In the genomic region with DNA sequence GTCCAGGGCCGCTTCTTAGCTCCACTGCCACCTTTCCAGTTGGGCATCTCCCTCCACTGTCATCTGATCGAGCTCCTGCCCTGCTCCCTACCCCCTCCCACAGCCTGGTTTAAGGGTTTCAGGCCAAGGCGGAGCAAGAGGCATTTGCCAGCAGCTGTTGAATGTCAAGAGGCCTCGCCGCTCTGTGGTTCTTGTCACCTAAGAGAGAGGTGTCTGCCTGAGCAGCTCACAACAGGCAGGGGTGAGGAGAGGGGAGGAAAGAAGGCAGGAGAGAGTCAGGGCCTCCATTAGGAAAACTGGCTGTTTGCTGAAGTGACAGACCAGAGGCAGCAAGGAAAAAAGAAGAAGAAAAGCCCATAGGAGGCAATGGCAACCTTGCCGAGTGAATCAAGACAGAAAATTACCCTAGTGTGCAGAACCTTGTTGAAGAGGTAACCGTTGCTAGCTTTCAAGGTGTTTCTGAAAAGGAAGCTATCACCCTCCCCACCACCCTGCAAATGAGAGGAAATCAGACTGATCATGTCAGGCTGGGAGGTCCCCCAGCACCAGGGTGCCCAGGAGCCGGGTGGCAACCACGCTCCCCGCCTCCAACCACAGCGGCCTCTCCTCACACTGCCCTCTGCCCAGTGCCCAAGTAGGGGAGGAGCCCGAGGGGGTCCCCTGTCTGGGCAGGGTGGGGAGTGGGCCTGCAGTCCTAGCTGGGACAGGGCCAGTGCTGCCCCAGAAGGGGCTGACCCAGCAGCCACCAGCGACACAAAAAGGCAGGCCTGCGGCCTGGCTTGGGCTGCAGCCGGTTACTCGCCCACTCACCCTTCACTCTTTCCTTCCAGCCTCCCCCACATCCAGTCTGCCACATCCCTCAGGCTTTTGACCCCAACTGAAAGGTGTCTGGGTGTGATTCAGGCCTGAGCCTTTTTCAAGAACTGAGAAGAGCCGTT, we compare ENCODE assay signal across 8 cellular contexts. TPM values are rescaled to one million over a fixed set of nuclear protein-coding genes. Genes with fewer than 3 reads are reported as not detected.
DNase-seq lines count a peak whose midpoint lies in the region; ATAC-seq and TF ChIP-seq lines count a peak whose summit lies in the region.

No MANE protein-coding gene starts in this region.

- H3K9me3 ChIP-seq in CD8-positive, alpha-beta T cell (ENCODE audit: low read length), result no peaks in the 10 kb centered on the region

- TF ChIP-seq CTCF in CD8-positive, alpha-beta T cell (IDR thresholded peaks at IDR 0.05), result no peak

- intact Hi-C loops in CD8-positive, alpha-beta T cell (cut with DNase I, micrococcal nuclease), result loop anchor here in 1 of 2 experiments (1.0 kb wide), 1 partner anchor 8 kb away; no protein-coding TSS in a partner anchor
- intact Hi-C loops in activated naive CD4-positive, alpha-beta T cell treated with anti-CD3 and anti-CD28 coated beads for 36 hours (cut with micrococcal nuclease), result loop anchor here (1.0 to 2.0 kb wide), 5 partner anchors 70 to 193 kb away; no protein-coding TSS in a partner anchor

- H3K4me3 Mint-ChIP-seq in CD8-positive, alpha-beta T cell, result peak overlapping the region; percentile 89
- peak overlapping the region in 3 of 4 donors; percentile 83 to 87 (median 84) for H3K4me3 Mint-ChIP-seq in IgD-negative memory B cell
- peak overlapping the region; percentile 54 for H3K4me3 Mint-ChIP-seq in activated naive CD4-positive, alpha-beta T cell treated with anti-CD3 and anti-CD28 coated beads for 36 hours
- peak overlapping the region; percentile 70 for H3K4me3 Mint-ChIP-seq in natural killer cell treated with Interleukin-12 subunit alpha and Interleukin-12 subunit beta and Interleukin-15 and Interleukin-18, amount 100 ng/mL, for 72 hours

- H3K4me1 ChIP-seq in CD8-positive, alpha-beta T cell (ENCODE audit: insufficient read depth, low read length), result peaks cover 66% of the 10 kb centered on the region

- no peak for TF ChIP-seq POLR2A in GM18505 (IDR thresholded peaks at IDR 0.05; ENCODE audit: borderline replicate concordance, extremely low read depth, insufficient read depth, insufficient read length)

- POLR2A ChIA-PET in CD8-positive, alpha-beta T cell (lab: Charles Lee), result interaction anchor here (0.7 to 3.4 kb wide), 8 partner anchors 10 to 383 kb away, joined by 3 to 38 read pairs (median 3); partner anchors contain the start of genes ATP5F1C, KIN and TAF3

- peaks cover 91% of the 10 kb centered on the region for H3K4me1 Mint-ChIP-seq in CD8-positive, alpha-beta T cell (ENCODE audit: low read depth)
- peaks cover 14 to 22% (median 21%) of the 10 kb centered on the region in 3 donors for H3K4me1 Mint-ChIP-seq in IgD-negative memory B cell
- peaks cover 91% of the 10 kb centered on the region for H3K4me1 Mint-ChIP-seq in activated naive CD4-positive, alpha-beta T cell treated with anti-CD3 and anti-CD28 coated beads for 36 hours (ENCODE audit: low read depth)
- H3K4me1 Mint-ChIP-seq in natural killer cell treated with Interleukin-12 subunit alpha and Interleukin-12 subunit beta and Interleukin-15 and Interleukin-18, amount 100 ng/mL, for 72 hours (ENCODE audit: low read depth in 2 of 2), result peaks cover 70 to 78% of the 10 kb centered on the region in 2 donors

- peaks cover 76% of the 10 kb centered on the region for H3K36me3 Mint-ChIP-seq in CD8-positive, alpha-beta T cell
- no peaks in the 10 kb centered on the region for H3K36me3 Mint-ChIP-seq in IgD-negative memory B cell
- peaks cover 22% of the 10 kb centered on the region for H3K36me3 Mint-ChIP-seq in activated naive CD4-positive, alpha-beta T cell treated with anti-CD3 and anti-CD28 coated beads for 36 hours (ENCODE audit: low read depth)
- H3K36me3 Mint-ChIP-seq in natural killer cell treated with Interleukin-12 subunit alpha and Interleukin-12 subunit beta and Interleukin-15 and Interleukin-18, amount 100 ng/mL, for 72 hours, result peaks cover 24% of the 10 kb centered on the region

- peaks cover 25% of the 10 kb centered on the region for H3K36me3 ChIP-seq in CD8-positive, alpha-beta T cell (ENCODE audit: insufficient read depth, low read length)

- peak overlapping the region; percentile 93 for H3K27ac Mint-ChIP-seq in CD8-positive, alpha-beta T cell
- peak overlapping the region in 2 of 3 donors; percentile 12 to 41 for H3K27ac Mint-ChIP-seq in IgD-negative memory B cell
- H3K27ac Mint-ChIP-seq in activated naive CD4-positive, alpha-beta T cell treated with anti-CD3 and anti-CD28 coated beads for 36 hours, result peak overlapping the region; percentile 62
- H3K27ac Mint-ChIP-seq in natural killer cell treated with Interleukin-12 subunit alpha and Interleukin-12 subunit beta and Interleukin-15 and Interleukin-18, amount 100 ng/mL, for 72 hours, result peak overlapping the region; percentile 88 to 91

- CTCF ChIA-PET in CD8-positive, alpha-beta T cell (lab: Charles Lee), result interaction anchor here (0.9 to 2.5 kb wide), 7 partner anchors 10 to 382 kb away, joined by 3 to 16 read pairs (median 3); no protein-coding TSS in a partner anchor
- CTCF ChIA-PET in activated naive CD4-positive, alpha-beta T cell treated with anti-CD3 and anti-CD28 coated beads for 36 hours (lab: Charles Lee), result interaction anchor here (0.8 to 1.1 kb wide), 2 partner anchors 9 to 14 kb away, joined by 3 to 4 read pairs; no protein-coding TSS in a partner anchor

- peak overlapping the region; percentile 55 for H3K27ac ChIP-seq in CD8-positive, alpha-beta T cell (ENCODE audit: low read depth, low read length)

- H3K27me3 ChIP-seq in CD8-positive, alpha-beta T cell (ENCODE audit: insufficient read depth, low read length), result no peaks in the 10 kb centered on the region

- H3K4me3 ChIP-seq in CD8-positive, alpha-beta T cell (ENCODE audit: low read depth, low read length), result peak overlapping the region; percentile 42

- H3K27me3 Mint-ChIP-seq in CD8-positive, alpha-beta T cell (ENCODE audit: low read depth), result no peaks in the 10 kb centered on the region
- H3K27me3 Mint-ChIP-seq in IgD-negative memory B cell, result peaks cover 40% of the 10 kb centered on the region
- H3K27me3 Mint-ChIP-seq in activated naive CD4-positive, alpha-beta T cell treated with anti-CD3 and anti-CD28 coated beads for 36 hours (ENCODE audit: low read depth), result no peaks in the 10 kb centered on the region
- H3K27me3 Mint-ChIP-seq in natural killer cell treated with Interleukin-12 subunit alpha and Interleukin-12 subunit beta and Interleukin-15 and Interleukin-18, amount 100 ng/mL, for 72 hours, result peaks cover 0 to 2% of the 10 kb centered on the region in 2 donors

- peak; percentile 62 for ATAC-seq in CD8-positive, alpha-beta T cell
- ATAC-seq in natural killer cell treated with Interleukin-12 subunit alpha and Interleukin-12 subunit beta and Interleukin-15 and Interleukin-18, amount 100 ng/mL, for 72 hours, result peak; percentile 59 to 66
- ATAC-seq in GM18505 (IDR thresholded peaks at IDR 0.05; ENCODE audit: unreplicated experiment) (no peak), GM18498 (IDR thresholded peaks at IDR 0.05; ENCODE audit: unreplicated experiment) (no peak), HG03432 (IDR thresholded peaks at IDR 0.05; ENCODE audit: unreplicated experiment) (no peak)

- DNase-seq in CD8-positive, alpha-beta T cell, result peak in 5 of 7 experiments; percentile 44 to 76 (median 63)
- peak; percentile 67 for DNase-seq in activated naive CD4-positive, alpha-beta T cell treated with anti-CD3 and anti-CD28 coated beads for 36 hours
- DNase-seq in natural killer cell treated with Interleukin-12 subunit alpha and Interleukin-12 subunit beta and Interleukin-15 and Interleukin-18, amount 100 ng/mL, for 72 hours (ENCODE audit: low spot score), result peak; percentile 80
- DNase-seq in NCI-H1048 (lab: John Stamatoyannopoulos, UW), result no peak

- no peaks in the 10 kb centered on the region for H3K9me3 Mint-ChIP-seq in CD8-positive, alpha-beta T cell
- peaks cover 0 to 2% (median 0%) of the 10 kb centered on the region in 3 donors for H3K9me3 Mint-ChIP-seq in IgD-negative memory B cell
- H3K9me3 Mint-ChIP-seq in activated naive CD4-positive, alpha-beta T cell treated with anti-CD3 and anti-CD28 coated beads for 36 hours, result no peaks in the 10 kb centered on the region
- H3K9me3 Mint-ChIP-seq in natural killer cell treated with Interleukin-12 subunit alpha and Interleukin-12 subunit beta and Interleukin-15 and Interleukin-18, amount 100 ng/mL, for 72 hours, result no peaks in the 10 kb centered on the region

RNA-seq across cellular contexts. Expression of gene GATA3, which starts 7.1 kb away (rescaled TPM):
- 10 to 100 TPM; 76.3 to 82.0 TPM for total RNA-seq in CD8-positive, alpha-beta T cell
- 2.0 TPM for polyA plus RNA-seq in IgD-negative memory B cell
- total RNA-seq in activated naive CD4-positive, alpha-beta T cell treated with anti-CD3 and anti-CD28 coated beads for 36 hours, result 1 to 10 TPM; 3.7 to 4.0 TPM
- 10 to 100 TPM in 1 of 2 donors, 1 to 10 TPM in 1; 7.6 to 10.9 TPM for total RNA-seq in natural killer cell treated with Interleukin-12 subunit alpha and Interleukin-12 subunit beta and Interleukin-15 and Interleukin-18, amount 100 ng/mL, for 72 hours

Comparison
In these comparisons a context has a peak if more than half of its experiments do, and no peak if none do; other contexts are left out.
1. ATAC-seq: peak in CD8-positive, alpha-beta T cell (single experiment) and natural killer cell treated with Interleukin-12 subunit alpha and Interleukin-12 subunit beta and Interleukin-15 and Interleukin-18, amount 100 ng/mL, for 72 hours (2 of 2); none in GM18505 (single experiment), GM18498 (single experiment) and HG03432 (single experiment).
2. H3K27ac Mint-ChIP-seq: peak in every context shown above with its lines; median percentile 93 in CD8-positive, alpha-beta T cell; 90 in natural killer cell treated with Interleukin-12 subunit alpha and Interleukin-12 subunit beta and Interleukin-15 and Interleukin-18, amount 100 ng/mL, for 72 hours; 62 in activated naive CD4-positive, alpha-beta T cell treated with anti-CD3 and anti-CD28 coated beads for 36 hours; 26 in IgD-negative memory B cell.
3. RNA of gene GATA3, which starts 7.1 kb away (total RNA-seq): 76.3 to 82.0 TPM in CD8-positive, alpha-beta T cell; 7.6 to 10.9 TPM in natural killer cell treated with Interleukin-12 subunit alpha and Interleukin-12 subunit beta and Interleukin-15 and Interleukin-18, amount 100 ng/mL, for 72 hours and 3.7 to 4.0 TPM in activated naive CD4-positive, alpha-beta T cell treated with anti-CD3 and anti-CD28 coated beads for 36 hours; every median in the first group is over 4 times any median in the second.
4. Peak in every context shown above with its lines, with median percentiles within 50 percentile points of each other: H3K4me3 Mint-ChIP-seq.